ENCODE assay signal across 1 cellular context in the genomic region with DNA sequence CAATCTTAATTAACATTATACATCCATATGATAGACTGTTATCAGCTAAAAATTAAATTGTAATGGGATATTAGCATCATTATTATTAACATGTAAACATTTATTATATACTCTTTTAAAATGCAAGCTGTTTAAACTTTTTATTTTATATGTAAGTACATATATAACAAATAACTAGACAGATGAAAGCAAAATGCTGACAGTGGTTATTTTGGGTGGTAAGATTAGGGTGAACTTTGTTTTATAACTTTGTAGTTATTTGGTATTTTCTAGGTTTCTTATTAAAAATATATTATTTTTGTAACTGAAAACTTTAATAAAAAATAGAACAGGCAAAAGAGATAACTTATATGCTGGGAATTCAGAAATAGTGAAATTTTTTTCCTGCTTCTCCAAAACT.
TF ChIP-seq lines count a peak whose summit lies in the region.

No MANE protein-coding gene starts in this region.

TF ChIP-seq in HepG2, 621 proteins besides CTCF, POLR2A, EP300 and RAD21 (continued from another document):
- no peak for TF ChIP-seq THRA (CRISPR knock-in tag; IDR thresholded peaks at IDR 0.05; ENCODE audit: borderline replicate concordance)
- TF ChIP-seq ZNF607 (CRISPR knock-in tag; IDR thresholded peaks at IDR 0.05; ENCODE audit: borderline replicate concordance) = no peak
- TF ChIP-seq AHR (CRISPR knock-in tag; IDR thresholded peaks at IDR 0.05) = no peak
